19 cellular contexts compared by ENCODE assay signal in the genomic region with DNA sequence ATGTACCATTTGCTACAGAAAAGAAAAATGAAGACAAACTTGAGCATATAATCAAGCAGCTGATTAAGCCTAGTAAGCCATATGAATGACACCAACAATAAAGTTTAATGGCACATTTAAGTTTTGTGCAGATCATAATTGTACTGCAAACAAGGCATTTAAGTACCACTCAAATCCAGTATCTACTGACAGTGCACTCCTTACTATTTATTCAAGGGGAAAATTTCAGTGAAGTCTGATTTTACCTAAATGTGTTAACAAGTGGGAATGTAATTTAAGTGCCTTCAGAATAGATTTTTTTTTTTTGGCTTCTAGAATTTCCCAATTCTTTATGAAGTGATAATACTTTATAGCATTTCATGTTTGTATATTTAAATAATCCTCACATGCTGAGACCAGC.
"Had no signal": no experiment of that assay in that cellular context is flagged by ENCODE, and none has a peak within 500 bp of the region (broad histone marks: within the 10 kb centered on the region; RNA-seq: fewer than 3 reads in every experiment).

No MANE protein-coding gene starts in this region.

- ATAC-seq: mucosa of descending colon; natural killer cell treated with Interleukin-12 subunit alpha and Interleukin-12 subunit beta and Interleukin-15 and Interleukin-18, amount 100 ng/mL, for 72 hours had no signal

- DNase-seq: activated CD4-positive, alpha-beta memory T cell treated with anti-CD3 and anti-CD28 coated beads for 36 hours; activated CD4-positive, alpha-beta T cell treated with anti-CD3 and anti-CD28 coated beads, Interleukin-2, amount 10 ng/mL, durations not matched to agents 24 days and 14 days; activated CD4-positive, CD25-positive, alpha-beta regulatory T cell treated with anti-CD3 and anti-CD28 coated beads, Interleukin-2, amount 50 U/mL, for 72 hours; activated CD8-positive, alpha-beta memory T cell treated with anti-CD3 and anti-CD28 coated beads, Interleukin-2, amount 50 U/mL, for 4 hours; activated effector memory CD4-positive, alpha-beta T cell treated with anti-CD3 and anti-CD28 coated beads, Interleukin-2, amount 50 U/mL, for 16 hours; activated naive CD4-positive, alpha-beta T cell treated with anti-CD3 and anti-CD28 coated beads, Interleukin-2, amount 10 ng/mL, durations not matched to agents 7 days and 5 days; activated naive CD8-positive, alpha-beta T cell treated with anti-CD3 and anti-CD28 coated beads, Interleukin-2, amount 10 ng/mL, durations not matched to agents 7 days and 5 days; activated T-cell treated with anti-CD3 and anti-CD28 coated beads, Interleukin-2, amount 50 U/mL, for 1 hour; cerebellar nuclear complex; colonic mucosa; effector CD8-positive, alpha-beta T cell; glutamatergic neuron; left ventricle myocardium inferior; mesendoderm; mucosa of descending colon; stimulated activated CD4-positive, alpha-beta T cell treated with anti-CD3 and anti-CD28 coated beads, Interleukin-1b, Interleukin-23, amount 100 ng/mL, for 48 hours; stimulated activated CD4-positive, alpha-beta T cell treated with anti-CD3 and anti-CD28 coated beads, Interleukin-4, amount 100 ng/mL, for 4 hours; stimulated activated naive B cell treated with anti-CD40 and anti-IgM and Interleukin-4, amounts not matched to agents 10 μg/mL and 1 μg/mL and 100 μg/mL, for 72 hours had no signal
